Comparison of ENCODE assay signal across 8 cellular contexts in genomic region chr12:121513464-121514183, GRCh38.
A peak's percentile ranks its signal among the peaks of the same experiment; 100 is the strongest.
DNase-seq lines count a peak whose midpoint lies in the region; ATAC-seq, FAIRE-seq and TF ChIP-seq lines count a peak whose summit lies in the region.

No MANE protein-coding gene starts in this region.

- no peak overlapping the region for H3K27ac ChIP-seq in mesendoderm (ENCODE audit: low read depth, low read length)

- H3K4me2 ChIP-seq in mesendoderm (ENCODE audit: low read length) = no peak overlapping the region

- H3K4me3 ChIP-seq in mesendoderm (ENCODE audit: low read length) = no peak overlapping the region

- FAIRE-seq in HTR-8/SVneo (lab: Jason Lieb, UNC) = no peak

- no peak overlapping the region for H3K4ac ChIP-seq in mesendoderm (ENCODE audit: low read depth, low read length)

- peaks cover 7% of the 10 kb centered on the region for H3K9me3 Mint-ChIP-seq in WTC11

- no peaks in the 10 kb centered on the region for H3K27me3 Mint-ChIP-seq in WTC11 (ENCODE audit: low read depth)

- TF ChIP-seq CTCF in WTC11 (IDR thresholded peaks at IDR 0.05) = no peak

- no peak overlapping the region for H2BK5ac ChIP-seq in mesendoderm (ENCODE audit: low read length)

- H3K56ac ChIP-seq in mesendoderm (ENCODE audit: low read length) = no peak overlapping the region

- H2AK5ac ChIP-seq in mesendoderm (ENCODE audit: low read length) = no peak overlapping the region

- peaks cover 17% of the 10 kb centered on the region for H3K4me1 Mint-ChIP-seq in WTC11

- H3K4me3 Mint-ChIP-seq in WTC11 = no peak overlapping the region

- no peaks in the 10 kb centered on the region for H3K4me1 ChIP-seq in mesendoderm (ENCODE audit: control insufficient read depth, low read depth, low read length)

- WGBS in mesendoderm (ENCODE audit: extremely low coverage, insufficient coverage, low lambda C conversion rate) = no CpG with 5 or more reads among the region's 17 CpGs

- H3K79me1 ChIP-seq in mesendoderm (ENCODE audit: low read length) = peaks cover 5% of the 10 kb centered on the region

- H2BK15ac ChIP-seq in mesendoderm (replicated peaks; ENCODE audit: low read depth) = no peak overlapping the region

- H3K23ac ChIP-seq in mesendoderm (ENCODE audit: low read length) = no peak overlapping the region

- no peak overlapping the region for H4K5ac ChIP-seq in mesendoderm (ENCODE audit: low read length)

- peaks cover 52% of the 10 kb centered on the region for H3K36me3 Mint-ChIP-seq in WTC11

- peak; percentile 70 for ATAC-seq in GM19397 (IDR thresholded peaks at IDR 0.05; ENCODE audit: unreplicated experiment)
- peak; percentile 99 for ATAC-seq in WTC11
- ATAC-seq in GM18517 (IDR thresholded peaks at IDR 0.05; ENCODE audit: unreplicated experiment) = no peak

- DNase-seq in SHP77 (lab: John Stamatoyannopoulos, UW) (peak; percentile 1 to 2), SHP77 treated with DMSO at 0.1 percent for 48 hours (lab: John Stamatoyannopoulos, UW) (no peak), HTR-8/SVneo (ENCODE audit: insufficient read length, low spot score) (peak; percentile 60), WTC11 (ENCODE audit: low spot score) (peak; percentile 79), mesendoderm (peak; percentile 85), DMS114 treated with DMSO at 0.1 percent for 48 hours (lab: John Stamatoyannopoulos, UW; ENCODE audit: unreplicated experiment) (no peak)

- H3K79me2 ChIP-seq in mesendoderm (ENCODE audit: control insufficient read depth, insufficient read depth, low read length) = no peaks in the 10 kb centered on the region

- peak overlapping the region; percentile 83 for H3K27ac Mint-ChIP-seq in WTC11

- H3K27me3 ChIP-seq in mesendoderm (ENCODE audit: insufficient read depth, low read length, poor library complexity) = no peaks in the 10 kb centered on the region

- no peak overlapping the region for H2BK120ac ChIP-seq in mesendoderm (ENCODE audit: low read depth, low read length)

- H3K36me3 ChIP-seq in mesendoderm (ENCODE audit: control insufficient read depth, insufficient read depth, low read length) = peaks cover 9% of the 10 kb centered on the region

- H3K18ac ChIP-seq in mesendoderm (ENCODE audit: low read length) = no peak overlapping the region

- no peak overlapping the region for H3K9ac ChIP-seq in mesendoderm (ENCODE audit: low read length)

- POLR2A ChIA-PET in WTC11 (lab: Charles Lee) = no interaction called here

- no peak overlapping the region for H4K8ac ChIP-seq in mesendoderm (ENCODE audit: low read depth, low read length)

- CTCF ChIA-PET in WTC11 (lab: Charles Lee) = interaction anchor here (0.8 to 1.0 kb wide), 2 partner anchors 14 to 173 kb away, joined by 3 to 11 read pairs; no protein-coding TSS in a partner anchor

TF ChIP-seq in WTC11, 78 proteins besides CTCF, POLR2A, EP300 and RAD21:
- no peak for TF ChIP-seq ELF4 (CRISPR knock-in tag; IDR thresholded peaks at IDR 0.05; ENCODE audit: low read depth)
- 0 out of 2 replicates have a peak, but pooled peaks have one; percentile 35 for TF ChIP-seq FOXP1 (CRISPR knock-in tag; IDR thresholded peaks at IDR 0.05; ENCODE audit: borderline replicate concordance)
- TF ChIP-seq SP1 (CRISPR knock-in tag; conservative IDR thresholded peaks at IDR 0.05) = 0 out of 2 replicates have a peak, but pooled peaks have one; percentile 35
- TF ChIP-seq NFE2L1 (CRISPR knock-in tag; IDR thresholded peaks at IDR 0.05) = no peak
- peak; percentile 48 for TF ChIP-seq NFYB (CRISPR knock-in tag; conservative IDR thresholded peaks at IDR 0.05; ENCODE audit: low read depth)
TF ChIP-seq in WTC11: peak in this region for 3.

Comparison
In these comparisons a context has a peak if more than half of its experiments do, and no peak if none do; other contexts are left out.
1. DNase-seq: peak in SHP77 (2 of 2), HTR-8/SVneo (single experiment), WTC11 (single experiment) and mesendoderm (single experiment); none in SHP77 treated with DMSO at 0.1 percent for 48 hours (single experiment) and DMS114 treated with DMSO at 0.1 percent for 48 hours (single experiment).